In the genomic region with DNA sequence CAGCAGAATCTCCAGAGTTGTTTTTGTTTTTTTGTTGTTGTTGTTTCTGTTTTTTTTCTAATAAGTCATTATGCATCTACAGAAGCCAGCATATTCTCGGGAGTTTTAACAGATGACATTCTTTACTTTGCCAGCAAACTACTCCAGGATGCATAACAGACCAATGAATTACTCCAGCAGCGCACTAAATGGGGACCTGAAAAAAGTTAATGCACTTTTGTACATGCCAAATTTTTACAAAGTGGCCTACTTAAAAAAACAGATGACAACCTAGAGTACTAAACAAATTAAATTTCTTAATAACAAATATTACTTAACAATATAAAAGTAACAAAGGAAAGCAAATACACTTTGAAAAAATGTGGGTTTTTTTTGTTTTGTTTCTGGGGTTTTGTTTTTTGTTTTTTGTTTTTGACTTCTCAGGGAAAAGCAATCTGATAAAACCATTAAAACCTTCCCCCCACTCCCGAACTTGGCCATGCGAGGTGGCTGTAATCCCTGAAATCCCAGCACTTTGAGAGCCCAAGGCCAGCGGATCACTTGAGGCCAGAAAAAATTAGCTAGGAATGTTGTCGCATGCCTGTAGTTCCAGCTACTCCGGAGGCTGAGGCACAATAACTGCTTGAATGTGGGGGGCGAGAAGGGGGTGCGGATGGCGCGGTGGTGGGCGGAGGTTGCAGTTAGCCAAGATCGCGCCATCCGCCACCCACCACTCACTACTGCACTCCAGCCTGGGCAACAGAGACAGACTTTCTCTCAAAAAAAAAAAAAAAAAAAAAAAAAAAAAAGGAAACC, we compare ENCODE assay signal across 23 cellular contexts.
DNase-seq lines count a peak whose midpoint lies in the region; ATAC-seq and TF ChIP-seq lines count a peak whose summit lies in the region.
"Had no signal": no experiment of that assay in that cellular context is flagged by ENCODE, and none has a peak within 500 bp of the region (broad histone marks: within the 10 kb centered on the region; RNA-seq: fewer than 3 reads in every experiment).

No MANE protein-coding gene starts in this region.

- intact Hi-C loops in Right ventricle myocardium superior (cut with DNase I) (no loop called here), ascending aorta (cut with DNase I) (loop anchor here (5.0 kb wide), 1 partner anchor 75 kb away; no protein-coding TSS in a partner anchor)

- peaks cover 4% of the 10 kb centered on the region for H3F3A ChIP-seq in smooth muscle cell (ENCODE audit: low read depth)

- ATAC-seq in Right ventricle myocardium superior (ENCODE audit: poor library complexity) (no peak), GM21381 (IDR thresholded peaks at IDR 0.05; ENCODE audit: unreplicated experiment) (no peak)
- ATAC-seq in activated naive CD8-positive, alpha-beta T cell treated with anti-CD3 and anti-CD28 coated beads, Interleukin-2, amount 50 U/mL, for 24 hours = no peak
- ATAC-seq: GM12878, natural killer cell, Panc1 had no signal

- H3K4me1 Mint-ChIP-seq in activated naive CD8-positive, alpha-beta T cell treated with anti-CD3 and anti-CD28 coated beads, Interleukin-2, amount 50 U/mL, for 24 hours = no peaks in the 10 kb centered on the region
- H3K4me1 Mint-ChIP-seq: activated CD4-positive, alpha-beta T cell treated with anti-CD3 and anti-CD28 coated beads, Interleukin-2, amount 10 ng/mL, durations not matched to agents 24 days and 14 days; natural killer cell had no signal

- H3K4me3 ChIP-seq in cardiac muscle cell = no peak overlapping the region
- H3K4me3 ChIP-seq in ascending aorta = peak overlapping the region in 1 of 2 donors; percentile 23
- peak overlapping the region; percentile 4 for H3K4me3 ChIP-seq in smooth muscle cell
- H3K4me3 ChIP-seq: adrenal gland, GM12878, prostate gland, uterus had no signal

- no peaks in the 10 kb centered on the region for H3K9me3 Mint-ChIP-seq in activated naive CD8-positive, alpha-beta T cell treated with anti-CD3 and anti-CD28 coated beads, Interleukin-2, amount 50 U/mL, for 24 hours

- H3K36me3 Mint-ChIP-seq in activated naive CD8-positive, alpha-beta T cell treated with anti-CD3 and anti-CD28 coated beads, Interleukin-2, amount 50 U/mL, for 24 hours (ENCODE audit: low read depth) = no peaks in the 10 kb centered on the region
- H3K36me3 Mint-ChIP-seq: natural killer cell had no signal

- H2AFZ ChIP-seq in smooth muscle cell (ENCODE audit: low read depth) = no peak overlapping the region

- no peaks in the 10 kb centered on the region for H3K9me3 ChIP-seq in cardiac muscle cell (ENCODE audit: low read depth)
- H3K9me3 ChIP-seq in ascending aorta = peaks cover 0 to 5% of the 10 kb centered on the region in 2 donors
- no peaks in the 10 kb centered on the region for H3K9me3 ChIP-seq in smooth muscle cell (replicated peaks; ENCODE audit: low read depth)
- H3K9me3 ChIP-seq: adrenal gland, prostate gland, uterus had no signal

- no peaks in the 10 kb centered on the region for H4K20me1 ChIP-seq in smooth muscle cell (ENCODE audit: low read depth)

- H3K27me3 ChIP-seq in cardiac muscle cell (no peaks in the 10 kb centered on the region), ascending aorta (no peaks in the 10 kb centered on the region), smooth muscle cell (ENCODE audit: low read depth) (no peaks in the 10 kb centered on the region)
- H3K27me3 ChIP-seq: adrenal gland, uterus had no signal

- peak overlapping the region; percentile 79 for H3K4me2 ChIP-seq in smooth muscle cell

- H3K9ac ChIP-seq in smooth muscle cell (ENCODE audit: low read depth) = no peak overlapping the region

- H3K27me3 Mint-ChIP-seq in activated naive CD8-positive, alpha-beta T cell treated with anti-CD3 and anti-CD28 coated beads, Interleukin-2, amount 50 U/mL, for 24 hours = no peaks in the 10 kb centered on the region
- H3K27me3 Mint-ChIP-seq: activated CD4-positive, alpha-beta T cell treated with anti-CD3 and anti-CD28 coated beads, Interleukin-2, amount 10 ng/mL, durations not matched to agents 24 days and 14 days had no signal

- H3K36me3 ChIP-seq in cardiac muscle cell (no peaks in the 10 kb centered on the region), ascending aorta (no peaks in the 10 kb centered on the region), smooth muscle cell (ENCODE audit: low read depth) (no peaks in the 10 kb centered on the region)
- H3K36me3 ChIP-seq: adrenal gland, prostate gland, uterus had no signal

- H3K27ac Mint-ChIP-seq in activated naive CD8-positive, alpha-beta T cell treated with anti-CD3 and anti-CD28 coated beads, Interleukin-2, amount 50 U/mL, for 24 hours = no peak overlapping the region
- H3K27ac Mint-ChIP-seq: activated CD4-positive, alpha-beta T cell treated with anti-CD3 and anti-CD28 coated beads, Interleukin-2, amount 10 ng/mL, durations not matched to agents 24 days and 14 days; natural killer cell had no signal

- H3K4me3 Mint-ChIP-seq in activated naive CD8-positive, alpha-beta T cell treated with anti-CD3 and anti-CD28 coated beads, Interleukin-2, amount 50 U/mL, for 24 hours = no peak overlapping the region
- H3K4me3 Mint-ChIP-seq: activated CD4-positive, alpha-beta T cell treated with anti-CD3 and anti-CD28 coated beads, Interleukin-2, amount 10 ng/mL, durations not matched to agents 24 days and 14 days; natural killer cell had no signal

- H3K4me1 ChIP-seq in cardiac muscle cell (ENCODE audit: low read depth) = peaks cover 8% of the 10 kb centered on the region
- H3K4me1 ChIP-seq in ascending aorta = peaks cover 0 to 7% of the 10 kb centered on the region in 2 donors
- H3K4me1 ChIP-seq in smooth muscle cell (ENCODE audit: low read depth) = peaks cover 14% of the 10 kb centered on the region
- H3K4me1 ChIP-seq: adrenal gland, prostate gland had no signal

- no peaks in the 10 kb centered on the region for H3K79me2 ChIP-seq in smooth muscle cell (ENCODE audit: low read depth)

- WGBS in smooth muscle cell (ENCODE audit: low lambda C conversion rate) = 4% methylated on average over 8 of the region's 15 CpGs

- peak; percentile 6 to 14 for DNase-seq in cardiac muscle cell (ENCODE audit: low read depth in 1 of 2, low spot score in 1 of 2)
- DNase-seq in Right ventricle myocardium superior = no peak
- DNase-seq in ascending aorta (ENCODE audit: low spot score in 2 of 2) = no peak
- DNase-seq in iris pigment epithelial cell (ENCODE audit: low read depth) = peak; percentile 34
- DNase-seq in smooth muscle cell (lab: John Stamatoyannopoulos, UW; ENCODE audit: unreplicated experiment) = no peak
- DNase-seq in activated naive CD8-positive, alpha-beta T cell treated with anti-CD3 and anti-CD28 coated beads, Interleukin-2, amount 50 U/mL, for 24 hours = no peak
- no peak for DNase-seq in HuH-7 (ENCODE audit: low spot score)
- DNase-seq: activated CD4-positive, alpha-beta T cell treated with anti-CD3 and anti-CD28 coated beads, Interleukin-2, amount 10 ng/mL, durations not matched to agents 24 days and 14 days; activated effector memory CD4-positive, alpha-beta T cell treated with anti-CD3 and anti-CD28 coated beads, Interleukin-2, amount 50 U/mL, for 16 hours; adrenal gland; cerebellar nuclear complex; effector memory CD4-positive, alpha-beta T cell; GF-D8; glutamatergic neuron; mammary epithelial cell; natural killer cell; NCI-H146; stimulated activated CD8-positive, alpha-beta memory T cell treated with anti-CD3 and anti-CD28 coated beads, Interleukin-4, amount 100 ng/mL, for 48 hours; uterus had no signal

- no peak for TF ChIP-seq CTCF in cardiac muscle cell (IDR thresholded peaks at IDR 0.05; ENCODE audit: low read depth, low read length)
- no peak for TF ChIP-seq CTCF in ascending aorta (IDR thresholded peaks at IDR 0.05)
- no peak for TF ChIP-seq CTCF in smooth muscle cell (IDR thresholded peaks at IDR 0.05; ENCODE audit: borderline replicate concordance, insufficient read depth, poor library complexity, severe bottlenecking)

- H3K27ac ChIP-seq in cardiac muscle cell = no peak overlapping the region
- H3K27ac ChIP-seq in ascending aorta = peak overlapping the region; percentile 17 to 48
- peak overlapping the region; percentile 50 for H3K27ac ChIP-seq in smooth muscle cell (ENCODE audit: low read depth)
- H3K27ac ChIP-seq: adrenal gland, prostate gland had no signal

Comparison
In these comparisons a context has a peak if more than half of its experiments do, and no peak if none do; other contexts are left out.
1. DNase-seq: peak in cardiac muscle cell (2 of 2) and iris pigment epithelial cell (single experiment); none in Right ventricle myocardium superior (single experiment), ascending aorta (0 of 2), smooth muscle cell (single experiment), activated naive CD8-positive, alpha-beta T cell treated with anti-CD3 and anti-CD28 coated beads, Interleukin-2, amount 50 U/mL, for 24 hours (single experiment) and HuH-7 (single experiment).